Comparison of ENCODE assay signal across 11 cellular contexts in the genomic region with DNA sequence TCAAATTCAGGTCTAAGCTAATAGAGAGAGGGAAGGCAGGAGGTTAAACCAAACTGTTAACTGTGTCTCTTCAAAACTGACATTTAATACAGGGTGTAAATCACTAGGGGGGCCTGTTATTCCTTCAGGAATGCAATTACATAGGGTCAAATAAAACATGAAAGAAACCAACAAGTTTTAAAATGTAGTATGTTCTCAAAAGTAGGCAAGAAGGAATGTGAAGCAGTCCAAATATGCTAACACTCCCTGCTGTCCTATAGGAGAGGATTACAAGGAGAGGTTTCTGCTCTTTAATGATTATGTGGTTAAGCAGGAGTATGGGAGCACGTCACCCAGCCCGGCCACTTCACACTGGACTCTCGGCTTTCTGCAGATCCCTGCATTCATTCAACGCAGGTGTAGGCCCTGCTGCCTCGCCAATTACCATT. TPM values are rescaled to one million over a fixed set of nuclear protein-coding genes. Genes with fewer than 3 reads are reported as not detected.
DNase-seq lines count a peak whose midpoint lies in the region; ATAC-seq and TF ChIP-seq lines count a peak whose summit lies in the region.
"Had no signal": no experiment of that assay in that cellular context is flagged by ENCODE, and none has a peak within 500 bp of the region (broad histone marks: within the 10 kb centered on the region; RNA-seq: fewer than 3 reads in every experiment).

No MANE protein-coding gene starts in this region.

- no peak overlapping the region for H3K14ac ChIP-seq in mesenchymal stem cell (ENCODE audit: low read length in 2 of 2)

- H3K27ac ChIP-seq in mammary epithelial cell (ENCODE audit: insufficient read depth, low read depth, low read length) (no peak overlapping the region), mesenchymal stem cell (ENCODE audit: low read length, poor library complexity, severe bottlenecking) (peak overlapping the region; percentile 96)

- H3K79me1 ChIP-seq in mesenchymal stem cell (replicated peaks; ENCODE audit: low read length, poor library complexity, severe bottlenecking): no peaks in the 10 kb centered on the region

- H3K9me3 ChIP-seq in mammary epithelial cell (replicated peaks; ENCODE audit: insufficient read depth, low read length) (no peaks in the 10 kb centered on the region), mesenchymal stem cell (ENCODE audit: control insufficient read depth, low read length) (no peaks in the 10 kb centered on the region)

- no peak overlapping the region for H2BK15ac ChIP-seq in mesenchymal stem cell (ENCODE audit: low read depth, poor library complexity, severe bottlenecking)

- H3K23ac ChIP-seq in mesenchymal stem cell (ENCODE audit: low read length in 2 of 2): no peak overlapping the region

- DNase-seq in AG08396 (ENCODE audit: low spot score): peak; percentile 60
- peak; percentile 39 for DNase-seq in HK-2 (ENCODE audit: unreplicated experiment)
- peak; percentile 40 for DNase-seq in mammary epithelial cell
- peak; percentile 74 for DNase-seq in mesenchymal stem cell
- no peak for DNase-seq in pons (ENCODE audit: low spot score)
- DNase-seq in stimulated activated naive CD4-positive, alpha-beta T cell (lab: John Stamatoyannopoulos, UW): no peak
- no peak for DNase-seq in activated CD4-positive, alpha-beta T cell treated with anti-CD3 and anti-CD28 coated beads, Interleukin-2, amount 50 U/mL, for 1 hour
- DNase-seq: C1 segment of cervical spinal cord, NCI-H2029 treated with DMSO at 0.1 percent for 48 hours had no signal

- peak overlapping the region; percentile 60 for H2AFZ ChIP-seq in mammary epithelial cell (ENCODE audit: low read depth, low read length)
- H2AFZ ChIP-seq in mesenchymal stem cell (ENCODE audit: low read depth, low read length): no peak overlapping the region

- no peak overlapping the region for H2BK5ac ChIP-seq in mesenchymal stem cell (ENCODE audit: low read depth, low read length, poor library complexity, severe bottlenecking)

- dilution Hi-C loops in mammary epithelial cell (cut with HindIII; ENCODE audit: low sequenced_read_pairs): no loop called here

- no peak overlapping the region for H4K8ac ChIP-seq in mesenchymal stem cell (ENCODE audit: low read length)

- no peak for TF ChIP-seq CTCF in mammary epithelial cell (conservative IDR thresholded peaks at IDR 0.05 in 1 of 2, IDR thresholded peaks at IDR 0.05 in 1 of 2; ENCODE audit: extremely low read depth in 1 of 2, insufficient read depth in 1 of 2, low read depth in 1 of 2, low read length in 2 of 2)

- H3K9ac ChIP-seq in mammary epithelial cell (ENCODE audit: insufficient read depth, low read length) (no peak overlapping the region), mesenchymal stem cell (ENCODE audit: low read length) (no peak overlapping the region)

- H2BK120ac ChIP-seq in mesenchymal stem cell (ENCODE audit: low read depth, low read length): no peak overlapping the region

- H2BK12ac ChIP-seq in mesenchymal stem cell (ENCODE audit: low read length in 2 of 2): no peak overlapping the region

- H4K20me1 ChIP-seq in mammary epithelial cell (ENCODE audit: insufficient read depth, low read length): no peaks in the 10 kb centered on the region

- H3K4me1 ChIP-seq in mammary epithelial cell (ENCODE audit: insufficient read depth, low read length): peaks cover 16% of the 10 kb centered on the region
- peaks cover 7% of the 10 kb centered on the region for H3K4me1 ChIP-seq in mesenchymal stem cell (ENCODE audit: control insufficient read depth, insufficient read depth, low read depth, low read length)

- H3K27me3 ChIP-seq in mammary epithelial cell (ENCODE audit: insufficient read depth, low read length): no peaks in the 10 kb centered on the region
- no peaks in the 10 kb centered on the region for H3K27me3 ChIP-seq in mesenchymal stem cell (ENCODE audit: control insufficient read depth in 1 of 2, insufficient read depth in 1 of 2, low read length in 2 of 2)

- no peak overlapping the region for H3K4ac ChIP-seq in mesenchymal stem cell (ENCODE audit: low read depth in 1 of 2, low read length in 2 of 2)

- H3K4me2 ChIP-seq in mammary epithelial cell (ENCODE audit: insufficient read depth, low read depth, low read length) (peak overlapping the region; percentile 21), mesenchymal stem cell (ENCODE audit: low read length, poor library complexity, severe bottlenecking) (no peak overlapping the region)

- H4K91ac ChIP-seq in mesenchymal stem cell (ENCODE audit: low read length): no peak overlapping the region

- 53% methylated on average over 5 of the region's 5 CpGs for WGBS in mammary epithelial cell (ENCODE audit: low coverage, missing lambda C conversion rate)
- 10% methylated on average over 3 of the region's 5 CpGs for WGBS in mesenchymal stem cell

- H3K18ac ChIP-seq in mesenchymal stem cell (ENCODE audit: low read depth in 1 of 2, low read length in 2 of 2): peak overlapping the region in 1 of 2 experiments; percentile 12

- ATAC-seq in HG02571 (IDR thresholded peaks at IDR 0.05; ENCODE audit: unreplicated experiment): no peak

- H3K4me3 ChIP-seq in mammary epithelial cell (replicated peaks in 1 of 3; ENCODE audit: insufficient read depth in 1 of 3, low read depth in 2 of 3, low read length in 3 of 3) (no peak overlapping the region), mesenchymal stem cell (ENCODE audit: insufficient read depth in 1 of 2, low read depth in 1 of 2, low read length in 2 of 2) (no peak overlapping the region)

- no peaks in the 10 kb centered on the region for H3K79me2 ChIP-seq in mammary epithelial cell (ENCODE audit: insufficient read depth, low read length)

- H3K36me3 ChIP-seq in mammary epithelial cell (ENCODE audit: insufficient read depth, low read length): no peaks in the 10 kb centered on the region
- H3K36me3 ChIP-seq in mesenchymal stem cell (ENCODE audit: control insufficient read depth in 1 of 2, insufficient read depth in 2 of 2, low read depth in 1 of 2, low read length in 2 of 2): no peaks in the 10 kb centered on the region

- CTCF ChIA-PET in mammary epithelial cell (lab: Charles Lee; ENCODE audit: low non-redundant PET): no interaction called here

- intact Hi-C loops in mammary epithelial cell (cut with micrococcal nuclease): no loop called here

- in situ Hi-C loops in mammary epithelial cell (cut with MboI; ENCODE audit: low sequenced_read_pairs in 2 of 2): no loop called here

- BruUV-seq in mammary epithelial cell (replicated peaks; lab: Mats Ljungman, UMichigan): no TSS peak

- H2AK5ac ChIP-seq in mesenchymal stem cell (ENCODE audit: low read length, severe bottlenecking): no peak overlapping the region

RNA-seq across cellular contexts. Expression of gene BMP4, which starts 42.5 kb away (rescaled TPM):
- 1 to 10 TPM; 1.2 to 1.9 TPM for total RNA-seq in mammary epithelial cell
- 7.5 TPM for polyA plus RNA-seq in mammary epithelial cell
- 4.6 TPM for polyA minus RNA-seq in mammary epithelial cell
- polyA plus RNA-seq in mesenchymal stem cell (2013, experiment 1 of 2): 146 TPM
- polyA plus RNA-seq in mesenchymal stem cell (2013, experiment 2 of 2): 153 TPM
- total RNA-seq: OCI-LY7 had no signal

Comparison
In these comparisons a context has a peak if more than half of its experiments do, and no peak if none do; other contexts are left out.
1. DNase-seq: peak in AG08396 (single experiment), HK-2 (single experiment), mammary epithelial cell (single experiment) and mesenchymal stem cell (single experiment); none in pons (single experiment), stimulated activated naive CD4-positive, alpha-beta T cell (0 of 6) and activated CD4-positive, alpha-beta T cell treated with anti-CD3 and anti-CD28 coated beads, Interleukin-2, amount 50 U/mL, for 1 hour (single experiment).